Comparison of ENCODE assay signal across 8 cellular contexts in the genomic region with DNA sequence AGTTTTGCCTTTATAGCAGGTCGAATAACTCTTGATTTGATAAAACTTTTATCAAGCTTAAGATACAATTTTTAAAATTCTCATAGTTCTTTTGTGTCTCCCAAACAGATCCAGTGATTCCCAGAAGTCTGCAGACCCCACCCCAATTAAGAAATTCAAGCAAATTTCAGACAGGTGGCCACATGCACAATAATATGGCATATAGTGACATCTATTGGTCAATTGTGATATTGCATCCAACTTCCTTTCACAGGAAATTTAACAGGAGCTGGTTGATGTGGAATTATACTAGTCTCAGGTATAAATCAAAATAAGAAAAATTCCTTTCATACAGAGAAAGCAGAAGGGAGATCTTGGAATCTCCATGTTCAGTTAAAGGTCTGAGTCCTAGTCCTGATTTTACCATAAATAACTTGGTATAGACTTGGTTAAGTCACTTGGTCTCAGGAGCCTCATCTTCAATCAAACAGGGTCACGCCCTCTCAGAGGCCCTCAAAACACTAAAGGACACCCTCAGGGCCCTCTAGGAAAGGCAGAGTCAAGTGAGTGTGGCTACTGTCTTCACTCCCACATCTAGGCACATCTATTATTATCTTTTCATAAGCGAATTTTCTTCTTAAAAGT. TPM values are rescaled to one million over a fixed set of nuclear protein-coding genes. Genes with fewer than 3 reads are reported as not detected.
DNase-seq lines count a peak whose midpoint lies in the region; ATAC-seq, FAIRE-seq and TF ChIP-seq lines count a peak whose summit lies in the region.

No MANE protein-coding gene starts in this region.

- POLR2A ChIA-PET in OCI-LY7 (lab: Charles Lee), result no interaction called here

- H3K4me3 ChIP-seq in AG09309 (ENCODE audit: control insufficient read depth, low read depth, low read length) (no peak overlapping the region), OCI-LY7 (ENCODE audit: low read depth, low read length, poor library complexity, severe bottlenecking) (no peak overlapping the region), epithelial cell of esophagus (ENCODE audit: low read length) (no peak overlapping the region)

- no peaks in the 10 kb centered on the region for H3K9me2 ChIP-seq in OCI-LY7 (ENCODE audit: insufficient read depth, low read length)

- no peak overlapping the region for H3K4me2 ChIP-seq in OCI-LY7 (ENCODE audit: low read length)

- no peak overlapping the region for H3K27ac ChIP-seq in OCI-LY7 (ENCODE audit: low read depth, low read length, poor library complexity, severe bottlenecking)

- no peaks in the 10 kb centered on the region for H4K20me1 ChIP-seq in OCI-LY7 (ENCODE audit: insufficient read depth, low read length)

- H2AFZ ChIP-seq in OCI-LY7 (ENCODE audit: low read length), result no peak overlapping the region

- intact Hi-C loops in OCI-LY7 (cut with micrococcal nuclease; ENCODE audit: unreplicated experiment), result loop anchor here (1.0 to 2.0 kb wide), 3 partner anchors 71 to 208 kb away; no protein-coding TSS in a partner anchor

- DNase-seq in AG09309 (ENCODE audit: low read depth) (no peak), GM12891 (ENCODE audit: insufficient read length, low spot score) (no peak), OCI-LY7 (ENCODE audit: low spot score) (peak; percentile 51), epithelial cell of esophagus (ENCODE audit: low read depth) (peak; percentile 42), pons (ENCODE audit: low spot score) (peak; percentile 61), T-helper 9 cell (no peak)

- no peaks in the 10 kb centered on the region for H3K4me1 ChIP-seq in OCI-LY7 (ENCODE audit: insufficient read depth, low read length, poor library complexity, severe bottlenecking)

- no peak for TF ChIP-seq POLR2A in GM12891 (IDR thresholded peaks at IDR 0.05; ENCODE audit: low read depth, low read length)

- ATAC-seq in HG03025 (IDR thresholded peaks at IDR 0.05; ENCODE audit: low FRiP score, unreplicated experiment) (no peak), GM19328 (IDR thresholded peaks at IDR 0.05; ENCODE audit: unreplicated experiment) (no peak)

- BruUV-seq in OCI-LY7 (replicated peaks; lab: Mats Ljungman, UMichigan), result no TSS peak

- TF ChIP-seq CTCF in AG09309 (IDR thresholded peaks at IDR 0.05; ENCODE audit: control insufficient read depth, insufficient read depth, low read depth, low read length, missing control alignments), result peak; percentile 55
- peak; percentile 98 for TF ChIP-seq CTCF in OCI-LY7 (conservative IDR thresholded peaks at IDR 0.05; ENCODE audit: low read length)
- peak; percentile 59 for TF ChIP-seq CTCF in epithelial cell of esophagus (IDR thresholded peaks at IDR 0.05; ENCODE audit: insufficient read depth, low read depth, low read length, missing control alignments)

- peak; percentile 84 for FAIRE-seq in GM12891 (lab: Jason Lieb, UNC)

- no peaks in the 10 kb centered on the region for H3K36me3 ChIP-seq in OCI-LY7 (ENCODE audit: insufficient read depth, low read length)

- CTCF ChIA-PET in OCI-LY7 (lab: Charles Lee; ENCODE audit: unreplicated experiment), result interaction anchor here (0.6 to 1.8 kb wide), 9 partner anchors 24 to 209 kb away, joined by 3 to 11 read pairs (median 4); partner anchors contain the start of gene PIGM

- H3K9me3 ChIP-seq in OCI-LY7 (ENCODE audit: low read length), result no peaks in the 10 kb centered on the region

- no peaks in the 10 kb centered on the region for H3K79me2 ChIP-seq in OCI-LY7 (ENCODE audit: insufficient read depth, low read depth, low read length)

TF ChIP-seq in GM12891, 5 proteins besides CTCF, POLR2A, EP300 and RAD21:
- TF ChIP-seq PAX5 (IDR thresholded peaks at IDR 0.05; ENCODE audit: insufficient read depth, low read length, severe bottlenecking), result no peak
- TF ChIP-seq POU2F2 (IDR thresholded peaks at IDR 0.05; ENCODE audit: low read depth, low read length), result no peak
- TF ChIP-seq TAF1 (IDR thresholded peaks at IDR 0.05; ENCODE audit: low read depth, low read length), result no peak
- no peak for TF ChIP-seq SPI1 (IDR thresholded peaks at IDR 0.05; ENCODE audit: low read depth, low read length)
- TF ChIP-seq POLR2AphosphoS5 (IDR thresholded peaks at IDR 0.05; ENCODE audit: low read depth, low read length), result no peak

RNA-seq across cellular contexts. Expression of gene PIGM, which starts 24.1 kb away (rescaled TPM):
- 1.4 TPM for polyA plus RNA-seq in GM12891 (2012; ENCODE audit: low read depth, missing spikeins)
- total RNA-seq in OCI-LY7 (2014; rRNA removed; shearing (Covaris generic)), result 4.1 and 4.2 TPM in 2 replicates
- total RNA-seq in OCI-LY7 (2022), result 4.9 and 5.1 TPM in 2 replicates

RNA-seq across cellular contexts. Expression of gene SLAMF9, which starts 53.7 kb away (rescaled TPM):
- polyA plus RNA-seq in GM12891 (2012; ENCODE audit: low read depth, missing spikeins), result not detected
- total RNA-seq in OCI-LY7 (2014; rRNA removed; shearing (Covaris generic)), result not detected in 2 replicates
- not detected in 2 replicates for total RNA-seq in OCI-LY7 (2022)

Comparison
In these comparisons a context has a peak if more than half of its experiments do, and no peak if none do; other contexts are left out.
1. DNase-seq: peak in OCI-LY7 (single experiment), epithelial cell of esophagus (single experiment) and pons (single experiment); none in AG09309 (single experiment), GM12891 (single experiment) and T-helper 9 cell (single experiment).
2. Peak in every context shown above with its lines, with median percentiles within 50 percentile points of each other: CTCF ChIP-seq.